Comparison of ENCODE assay signal across 1 cellular context in genomic region chrX:68389419-68389960, GRCh38. TPM values are rescaled to one million over a fixed set of nuclear protein-coding genes. Genes with fewer than 3 reads are reported as not detected.
"Had no signal": no experiment of that assay in that cellular context is flagged by ENCODE, and none has a peak within 500 bp of the region (broad histone marks: within the 10 kb centered on the region; RNA-seq: fewer than 3 reads in every experiment).

No MANE protein-coding gene starts in this region.

RNA-seq across cellular contexts. Expression of gene OPHN1, which starts 43.8 kb away (rescaled TPM):
- polyA plus RNA-seq: naive thymus-derived CD4-positive, alpha-beta T cell had no signal
